ENCODE assay signal across 19 cellular contexts in the genomic region with DNA sequence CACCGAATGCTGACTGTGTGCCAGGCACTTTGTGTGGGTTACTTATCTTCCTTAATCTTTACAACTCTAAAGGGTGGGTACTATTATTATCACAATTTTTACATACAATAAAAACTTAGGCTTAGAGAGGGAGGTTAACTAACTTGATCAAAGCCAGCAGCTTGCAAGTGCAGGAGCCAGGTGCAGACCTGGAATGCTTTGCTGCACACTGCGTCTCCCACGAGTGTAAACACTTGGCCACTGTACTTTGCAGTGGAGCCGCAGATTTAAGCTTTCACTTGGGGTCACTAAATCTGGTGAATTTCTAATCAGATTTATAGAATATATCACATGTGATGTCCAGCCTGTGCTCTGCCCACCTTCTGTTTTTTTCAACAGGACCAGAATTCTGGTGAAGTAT. TPM values are rescaled to one million over a fixed set of nuclear protein-coding genes. Genes with fewer than 3 reads are reported as not detected.
DNase-seq lines count a peak whose midpoint lies in the region; FAIRE-seq and TF ChIP-seq lines count a peak whose summit lies in the region.
"Had no signal": no experiment of that assay in that cellular context is flagged by ENCODE, and none has a peak within 500 bp of the region (broad histone marks: within the 10 kb centered on the region; RNA-seq: fewer than 3 reads in every experiment).

No MANE protein-coding gene starts in this region.

- DNase-seq in SJCRH30: peak in 1 of 2 experiments; percentile 6
- no peak for DNase-seq in chondrocyte (ENCODE audit: low spot score)
- no peak for DNase-seq in urothelium cell line (ENCODE audit: low spot score)
- no peak for DNase-seq in ACHN
- DNase-seq in H7: no peak
- DNase-seq: CD8-positive, alpha-beta memory T cell; KBM-7; MV-4-11; NCI-H1694 treated with DMSO at 0.1 percent for 48 hours; NCI-H2107; NCI-H226; NCI-H524 had no signal

- H3K9me3 ChIP-seq in SJCRH30 (replicated peaks) (no peaks in the 10 kb centered on the region), muscle layer of colon (ENCODE audit: low read length) (no peaks in the 10 kb centered on the region), stomach smooth muscle (ENCODE audit: control insufficient read depth in 2 of 2, low read length in 2 of 2) (no peaks in the 10 kb centered on the region)
- H3K9me3 ChIP-seq: SJSA1 had no signal

- in situ Hi-C loops in ACHN (cut with HindIII; ENCODE audit: low pct_ligation_motif_present, low pct_unique_long_range_greater_than_20kb, low sequenced_read_pairs): no loop called here

- H3K4me1 Mint-ChIP-seq in chondrocyte (ENCODE audit: low read depth): peaks cover 47% of the 10 kb centered on the region
- H3K4me1 Mint-ChIP-seq: CD8-positive, alpha-beta memory T cell had no signal

- FAIRE-seq in urothelium cell line (lab: Jason Lieb, UNC): no peak
- FAIRE-seq: GM12892, GM18507 had no signal

- no peak overlapping the region for H3K4me3 Mint-ChIP-seq in chondrocyte (ENCODE audit: unreplicated experiment)
- H3K4me3 Mint-ChIP-seq: CD8-positive, alpha-beta memory T cell; GM23338 had no signal

- no peaks in the 10 kb centered on the region for H3K27me3 Mint-ChIP-seq in chondrocyte (ENCODE audit: low read depth)

- peaks cover 28% of the 10 kb centered on the region for H3K36me3 Mint-ChIP-seq in chondrocyte (ENCODE audit: low read depth)
- H3K36me3 Mint-ChIP-seq: CD8-positive, alpha-beta memory T cell had no signal

- H3K9ac ChIP-seq in muscle layer of colon (ENCODE audit: low read length) (no peak overlapping the region), stomach smooth muscle (ENCODE audit: low read length in 2 of 2) (no peak overlapping the region)
- H3K9ac ChIP-seq: BLaER1 treated with 17β-estradiol and CSF1 and Interleukin-3, amounts not matched to agents 10 nM and 100 nM had no signal

- TF ChIP-seq CTCF in chondrocyte (IDR thresholded peaks at IDR 0.05): no peak

- H3K9me3 Mint-ChIP-seq in chondrocyte (ENCODE audit: low read depth): no peaks in the 10 kb centered on the region
- H3K9me3 Mint-ChIP-seq: CD8-positive, alpha-beta memory T cell; GM23338 had no signal

- H3K36me3 ChIP-seq in SJCRH30 (peaks cover 42% of the 10 kb centered on the region), muscle layer of colon (ENCODE audit: insufficient read depth, low read length) (peaks cover 27% of the 10 kb centered on the region), stomach smooth muscle (ENCODE audit: control insufficient read depth in 2 of 2, insufficient read depth in 2 of 2, low read length in 2 of 2) (peaks cover 9 to 17% of the 10 kb centered on the region in 2 donors), H7 (replicated peaks; ENCODE audit: control insufficient read depth, insufficient read depth, low read length) (peaks cover 8% of the 10 kb centered on the region)
- H3K36me3 ChIP-seq: SJSA1 had no signal

- no peak overlapping the region for H3K4me3 ChIP-seq in SJCRH30
- no peak overlapping the region for H3K4me3 ChIP-seq in muscle layer of colon (ENCODE audit: low read depth in 1 of 2, low read length in 2 of 2)
- H3K4me3 ChIP-seq in stomach smooth muscle (ENCODE audit: low read length in 2 of 2): no peak overlapping the region
- H3K4me3 ChIP-seq in H7 (ENCODE audit: insufficient read depth, low read depth, low read length): no peak overlapping the region
- H3K4me3 ChIP-seq: BLaER1 treated with 17β-estradiol and CSF1 and Interleukin-3, amounts not matched to agents 10 nM and 100 nM; GM23338; SJSA1 had no signal

- peak overlapping the region; percentile 80 for H3K27ac Mint-ChIP-seq in chondrocyte (ENCODE audit: unreplicated experiment)
- H3K27ac Mint-ChIP-seq: CD8-positive, alpha-beta memory T cell; GM23338 had no signal

- H3K27ac ChIP-seq in SJCRH30 (peak overlapping the region; percentile 95), muscle layer of colon (ENCODE audit: low read depth, low read length) (peak overlapping the region; percentile 54), stomach smooth muscle (ENCODE audit: low read length) (peak overlapping the region; percentile 60)
- H3K27ac ChIP-seq: BLaER1 treated with 17β-estradiol and CSF1 and Interleukin-3, amounts not matched to agents 10 nM and 100 nM; SJSA1 had no signal

- H3K27me3 ChIP-seq in SJCRH30: no peaks in the 10 kb centered on the region
- no peaks in the 10 kb centered on the region for H3K27me3 ChIP-seq in muscle layer of colon (ENCODE audit: control insufficient read depth in 1 of 2, insufficient read depth in 2 of 2, low read length in 2 of 2)
- no peaks in the 10 kb centered on the region for H3K27me3 ChIP-seq in stomach smooth muscle (ENCODE audit: control insufficient read depth in 1 of 2, insufficient read depth in 2 of 2, low read length in 2 of 2)
- no peaks in the 10 kb centered on the region for H3K27me3 ChIP-seq in H7 (ENCODE audit: control insufficient read depth, insufficient read depth, low read length)
- H3K27me3 ChIP-seq: BLaER1 treated with 17β-estradiol and CSF1 and Interleukin-3, amounts not matched to agents 10 nM and 100 nM; SJSA1 had no signal

- H3K4me1 ChIP-seq in SJCRH30: peaks cover 49% of the 10 kb centered on the region
- peaks cover 71% of the 10 kb centered on the region for H3K4me1 ChIP-seq in muscle layer of colon (ENCODE audit: insufficient read depth, low read length)
- H3K4me1 ChIP-seq in stomach smooth muscle (ENCODE audit: control insufficient read depth, insufficient read depth, low read length): peaks cover 65% of the 10 kb centered on the region
- H3K4me1 ChIP-seq: BLaER1 treated with 17β-estradiol and CSF1 and Interleukin-3, amounts not matched to agents 10 nM and 100 nM; SJSA1 had no signal

RNA-seq across cellular contexts. Expression of a gene that starts 36.7 kb away (rescaled TPM):
- total RNA-seq in SJCRH30 (2014; rRNA removed; shearing (Covaris generic)): 52.5 and 57.4 TPM in 2 replicates
- 45.6 to 70.2 TPM (median 47.2 TPM) in 3 replicates for total RNA-seq in chondrocyte
- total RNA-seq in H7 (2014; rRNA removed; shearing (Covaris generic)): 18.0 and 20.7 TPM in 2 replicates
